8 cellular contexts compared by ENCODE assay signal in the genomic region with DNA sequence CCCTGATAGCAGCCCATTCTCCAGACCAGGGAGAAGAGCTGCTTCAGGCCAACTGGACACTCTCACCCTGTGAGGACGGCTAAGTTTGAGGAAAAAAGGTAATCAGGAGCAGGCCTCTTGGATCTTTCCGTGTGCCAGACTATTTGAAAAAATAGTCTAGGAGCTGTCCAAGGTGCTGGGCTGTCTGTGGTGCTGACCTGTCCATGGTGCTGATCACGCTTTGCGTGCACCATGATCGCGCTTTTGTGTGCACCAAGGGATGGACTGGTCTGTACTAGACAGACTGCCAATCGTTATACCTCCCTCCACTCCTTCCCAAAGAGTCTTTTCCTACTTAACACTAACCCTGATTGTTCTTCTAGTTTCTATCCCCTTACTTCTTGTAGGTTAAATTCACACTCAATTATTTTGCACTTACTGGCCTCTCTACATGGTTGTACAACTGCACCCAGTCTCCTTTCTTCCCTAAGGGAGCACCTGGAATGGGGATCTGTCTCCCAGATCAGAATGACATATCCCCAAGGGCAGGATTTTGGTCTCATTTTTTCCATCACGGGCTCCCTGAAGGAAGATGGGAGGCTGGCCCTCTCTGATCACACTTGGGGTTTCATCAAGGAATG.
DNase-seq lines count a peak whose midpoint lies in the region; ATAC-seq and TF ChIP-seq lines count a peak whose summit lies in the region.

No MANE protein-coding gene starts in this region.

- H3K9me3 Mint-ChIP-seq in activated CD8-positive, alpha-beta T cell treated with anti-CD3 and anti-CD28 coated beads for 36 hours, result peaks cover 2% of the 10 kb centered on the region

- in situ Hi-C loops in ACHN (cut with HindIII; ENCODE audit: low pct_ligation_motif_present, low pct_unique_long_range_greater_than_20kb, low sequenced_read_pairs), result no loop called here

- POLR2A ChIA-PET in activated CD8-positive, alpha-beta T cell treated with anti-CD3 and anti-CD28 coated beads for 36 hours (lab: Charles Lee), result no interaction called here

- CTCF ChIA-PET in activated CD8-positive, alpha-beta T cell treated with anti-CD3 and anti-CD28 coated beads for 36 hours (lab: Charles Lee), result no interaction called here

- H3K27me3 Mint-ChIP-seq in activated CD8-positive, alpha-beta T cell treated with anti-CD3 and anti-CD28 coated beads for 36 hours, result peaks cover 14% of the 10 kb centered on the region

- H3K4me1 Mint-ChIP-seq in activated CD8-positive, alpha-beta T cell treated with anti-CD3 and anti-CD28 coated beads for 36 hours (ENCODE audit: low read depth), result no peaks in the 10 kb centered on the region

- intact Hi-C loops in activated CD8-positive, alpha-beta T cell treated with anti-CD3 and anti-CD28 coated beads for 36 hours (cut with micrococcal nuclease), result no loop called here

- DNase-seq in ACHN, result peak; percentile 53
- peak; percentile 21 for DNase-seq in HT-29 (ENCODE audit: low spot score)
- peak; percentile 59 for DNase-seq in activated CD8-positive, alpha-beta T cell treated with anti-CD3 and anti-CD28 coated beads for 36 hours
- peak; percentile 42 for DNase-seq in iris pigment epithelial cell (ENCODE audit: low read depth)
- no peak for DNase-seq in DMS153 treated with DMSO at 0.1 percent for 48 hours (lab: John Stamatoyannopoulos, UW; ENCODE audit: unreplicated experiment)
- DNase-seq in middle frontal gyrus (ENCODE audit: extremely low spot score, low spot score), result no peak
- no peak for DNase-seq in DMS79 treated with DMSO at 0.1 percent for 48 hours (lab: John Stamatoyannopoulos, UW)

- H3K36me3 Mint-ChIP-seq in activated CD8-positive, alpha-beta T cell treated with anti-CD3 and anti-CD28 coated beads for 36 hours (ENCODE audit: low read depth), result no peaks in the 10 kb centered on the region

- ATAC-seq in activated CD8-positive, alpha-beta T cell treated with anti-CD3 and anti-CD28 coated beads for 36 hours, result peak; percentile 72
- ATAC-seq in GM21515 (IDR thresholded peaks at IDR 0.05; ENCODE audit: unreplicated experiment), result no peak

- H3K4me3 Mint-ChIP-seq in activated CD8-positive, alpha-beta T cell treated with anti-CD3 and anti-CD28 coated beads for 36 hours, result no peak overlapping the region

- no peak for TF ChIP-seq CTCF in activated CD8-positive, alpha-beta T cell treated with anti-CD3 and anti-CD28 coated beads for 36 hours (IDR thresholded peaks at IDR 0.05)

- no peak overlapping the region for H3K27ac Mint-ChIP-seq in activated CD8-positive, alpha-beta T cell treated with anti-CD3 and anti-CD28 coated beads for 36 hours

Comparison
In these comparisons a context has a peak if more than half of its experiments do, and no peak if none do; other contexts are left out.
1. DNase-seq: peak in ACHN (single experiment), HT-29 (single experiment), activated CD8-positive, alpha-beta T cell treated with anti-CD3 and anti-CD28 coated beads for 36 hours (single experiment) and iris pigment epithelial cell (single experiment); none in DMS153 treated with DMSO at 0.1 percent for 48 hours (single experiment), middle frontal gyrus (single experiment) and DMS79 treated with DMSO at 0.1 percent for 48 hours (single experiment).